ENCODE assay signal across 23 cellular contexts in genomic region chr6:136117081-136117480, GRCh38.
"Had no signal": no experiment of that assay in that cellular context is flagged by ENCODE, and none has a peak within 500 bp of the region (broad histone marks: within the 10 kb centered on the region; RNA-seq: fewer than 3 reads in every experiment).

No MANE protein-coding gene starts in this region.

- H2AFZ ChIP-seq: parathyroid adenoma had no signal

- H3K4me3 Mint-ChIP-seq: activated CD4-positive, alpha-beta memory T cell treated with anti-CD3 and anti-CD28 coated beads for 36 hours; activated naive CD4-positive, alpha-beta T cell treated with anti-CD3 and anti-CD28 coated beads, Interleukin-2, amount 10 ng/mL, durations not matched to agents 7 days and 5 days; activated T-cell treated with anti-CD3 and anti-CD28 coated beads, Interleukin-2, amount 50 U/mL, for 72 hours; memory B cell; nephron progenitor cell; stimulated activated memory B cell treated with anti-CD40 and anti-IgM and Interleukin-4, amounts not matched to agents 10 μg/mL and 1 μg/mL and 100 μg/mL, for 72 hours; T-helper 17 cell; type B pancreatic cell had no signal

- H3K4me1 ChIP-seq: body of pancreas, right lobe of liver had no signal

- DNase-seq: activated CD4-positive, alpha-beta memory T cell treated with anti-CD3 and anti-CD28 coated beads for 36 hours; activated CD4-positive, alpha-beta T cell treated with anti-CD3 and anti-CD28 coated beads for 48 hours; activated effector memory CD4-positive, alpha-beta T cell treated with Interleukin-2 at 50 U/mL for 16 hours; activated naive CD4-positive, alpha-beta T cell treated with anti-CD3 and anti-CD28 coated beads, Interleukin-2, amount 10 ng/mL, durations not matched to agents 7 days and 5 days; activated T-cell treated with anti-CD3 and anti-CD28 coated beads, Interleukin-2, amount 50 U/mL, for 72 hours; body of pancreas; effector CD4-positive, alpha-beta T cell; hypothalamus; islet precursor cell; left cardiac atrium; mucosa of descending colon; nephron progenitor cell; right lobe of liver; stimulated activated CD4-positive, alpha-beta T cell treated with anti-CD3 and anti-CD28 coated beads, Interleukin-2, amount 100 ng/mL, for 24 hours; SW 1271; T-helper 17 cell had no signal

- H3K4me3 ChIP-seq: body of pancreas, mucosa of descending colon, right lobe of liver, skin epidermis, thoracic aorta, vagina had no signal

- H3K27ac ChIP-seq: body of pancreas, parathyroid adenoma, right lobe of liver, thoracic aorta, vagina had no signal

- H3K27ac Mint-ChIP-seq: activated CD4-positive, alpha-beta memory T cell treated with anti-CD3 and anti-CD28 coated beads for 36 hours; activated naive CD4-positive, alpha-beta T cell treated with anti-CD3 and anti-CD28 coated beads, Interleukin-2, amount 10 ng/mL, durations not matched to agents 7 days and 5 days; activated T-cell treated with anti-CD3 and anti-CD28 coated beads, Interleukin-2, amount 50 U/mL, for 72 hours; memory B cell; nephron progenitor cell; stimulated activated memory B cell treated with anti-CD40 and anti-IgM and Interleukin-4, amounts not matched to agents 10 μg/mL and 1 μg/mL and 100 μg/mL, for 72 hours; T-helper 17 cell; type B pancreatic cell had no signal

- H3K4me1 Mint-ChIP-seq: activated naive CD4-positive, alpha-beta T cell treated with anti-CD3 and anti-CD28 coated beads, Interleukin-2, amount 10 ng/mL, durations not matched to agents 7 days and 5 days; memory B cell; stimulated activated memory B cell treated with anti-CD40 and anti-IgM and Interleukin-4, amounts not matched to agents 10 μg/mL and 1 μg/mL and 100 μg/mL, for 72 hours had no signal

- H3K9me3 ChIP-seq: body of pancreas, mucosa of descending colon, right lobe of liver, thoracic aorta, vagina had no signal

- H3K36me3 ChIP-seq: right lobe of liver, thoracic aorta, vagina had no signal

- H3K36me3 Mint-ChIP-seq: activated CD4-positive, alpha-beta memory T cell treated with anti-CD3 and anti-CD28 coated beads for 36 hours; activated naive CD4-positive, alpha-beta T cell treated with anti-CD3 and anti-CD28 coated beads, Interleukin-2, amount 10 ng/mL, durations not matched to agents 7 days and 5 days had no signal

- H3K27me3 Mint-ChIP-seq: memory B cell; stimulated activated memory B cell treated with anti-CD40 and anti-IgM and Interleukin-4, amounts not matched to agents 10 μg/mL and 1 μg/mL and 100 μg/mL, for 72 hours; type B pancreatic cell had no signal

- H3K9me3 Mint-ChIP-seq: activated CD4-positive, alpha-beta memory T cell treated with anti-CD3 and anti-CD28 coated beads for 36 hours; activated naive CD4-positive, alpha-beta T cell treated with anti-CD3 and anti-CD28 coated beads, Interleukin-2, amount 10 ng/mL, durations not matched to agents 7 days and 5 days; activated T-cell treated with anti-CD3 and anti-CD28 coated beads, Interleukin-2, amount 50 U/mL, for 72 hours; memory B cell; nephron progenitor cell; stimulated activated memory B cell treated with anti-CD40 and anti-IgM and Interleukin-4, amounts not matched to agents 10 μg/mL and 1 μg/mL and 100 μg/mL, for 72 hours had no signal

- H3K9ac ChIP-seq: parathyroid adenoma had no signal

- H3K27me3 ChIP-seq: body of pancreas, right lobe of liver, vagina had no signal
